ENCODE assay signal across 1 cellular context in genomic region chr12:131683266-131684014, GRCh38.
TF ChIP-seq lines count a peak whose summit lies in the region.

No MANE protein-coding gene starts in this region.

TF ChIP-seq in WTC11, 78 proteins besides CTCF, POLR2A, EP300 and RAD21 (continued from another document):
- no peak for TF ChIP-seq ARID4B (CRISPR knock-in tag; IDR thresholded peaks at IDR 0.05; ENCODE audit: borderline replicate concordance)
- TF ChIP-seq FOXP4 (CRISPR knock-in tag; IDR thresholded peaks at IDR 0.05) = no peak
- TF ChIP-seq GABPB1 (CRISPR knock-in tag; IDR thresholded peaks at IDR 0.05) = no peak
- TF ChIP-seq ZNF425 (CRISPR knock-in tag; conservative IDR thresholded peaks at IDR 0.05) = no peak
- TF ChIP-seq EMX1 (CRISPR knock-in tag; IDR thresholded peaks at IDR 0.05) = no peak
- TF ChIP-seq ATF2 (CRISPR knock-in tag; IDR thresholded peaks at IDR 0.05; ENCODE audit: borderline replicate concordance, low read depth) = no peak
- no peak for TF ChIP-seq ZNF671 (CRISPR knock-in tag; IDR thresholded peaks at IDR 0.05)
- no peak for TF ChIP-seq OVOL2 (CRISPR knock-in tag; IDR thresholded peaks at IDR 0.05; ENCODE audit: borderline replicate concordance)
